ENCODE assay signal across 1 cellular context in the genomic region with DNA sequence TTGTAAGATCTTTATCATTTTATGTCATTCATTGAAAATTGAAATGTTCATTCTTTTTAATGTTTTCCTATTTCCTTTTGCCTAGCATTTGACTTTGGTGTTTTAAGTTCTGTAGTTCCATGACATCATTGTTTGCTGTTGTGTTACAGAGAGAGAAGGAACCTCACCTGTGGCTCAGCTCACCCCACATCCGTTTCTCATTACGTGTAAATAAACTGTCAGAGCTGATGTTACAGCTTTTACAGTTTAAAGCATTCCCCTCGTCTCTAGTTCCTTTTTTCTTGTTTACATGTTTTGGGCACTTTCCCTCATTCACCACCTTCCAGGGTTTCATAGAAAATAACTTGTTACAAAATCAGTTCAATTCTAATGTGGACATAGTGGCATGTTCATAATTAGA.
TF ChIP-seq lines count a peak whose summit lies in the region.

No MANE protein-coding gene starts in this region.

TF ChIP-seq in GM12878, 131 proteins besides CTCF, POLR2A, EP300 and RAD21 (continued from another document and continues in another):
- TF ChIP-seq, protein P1, sequence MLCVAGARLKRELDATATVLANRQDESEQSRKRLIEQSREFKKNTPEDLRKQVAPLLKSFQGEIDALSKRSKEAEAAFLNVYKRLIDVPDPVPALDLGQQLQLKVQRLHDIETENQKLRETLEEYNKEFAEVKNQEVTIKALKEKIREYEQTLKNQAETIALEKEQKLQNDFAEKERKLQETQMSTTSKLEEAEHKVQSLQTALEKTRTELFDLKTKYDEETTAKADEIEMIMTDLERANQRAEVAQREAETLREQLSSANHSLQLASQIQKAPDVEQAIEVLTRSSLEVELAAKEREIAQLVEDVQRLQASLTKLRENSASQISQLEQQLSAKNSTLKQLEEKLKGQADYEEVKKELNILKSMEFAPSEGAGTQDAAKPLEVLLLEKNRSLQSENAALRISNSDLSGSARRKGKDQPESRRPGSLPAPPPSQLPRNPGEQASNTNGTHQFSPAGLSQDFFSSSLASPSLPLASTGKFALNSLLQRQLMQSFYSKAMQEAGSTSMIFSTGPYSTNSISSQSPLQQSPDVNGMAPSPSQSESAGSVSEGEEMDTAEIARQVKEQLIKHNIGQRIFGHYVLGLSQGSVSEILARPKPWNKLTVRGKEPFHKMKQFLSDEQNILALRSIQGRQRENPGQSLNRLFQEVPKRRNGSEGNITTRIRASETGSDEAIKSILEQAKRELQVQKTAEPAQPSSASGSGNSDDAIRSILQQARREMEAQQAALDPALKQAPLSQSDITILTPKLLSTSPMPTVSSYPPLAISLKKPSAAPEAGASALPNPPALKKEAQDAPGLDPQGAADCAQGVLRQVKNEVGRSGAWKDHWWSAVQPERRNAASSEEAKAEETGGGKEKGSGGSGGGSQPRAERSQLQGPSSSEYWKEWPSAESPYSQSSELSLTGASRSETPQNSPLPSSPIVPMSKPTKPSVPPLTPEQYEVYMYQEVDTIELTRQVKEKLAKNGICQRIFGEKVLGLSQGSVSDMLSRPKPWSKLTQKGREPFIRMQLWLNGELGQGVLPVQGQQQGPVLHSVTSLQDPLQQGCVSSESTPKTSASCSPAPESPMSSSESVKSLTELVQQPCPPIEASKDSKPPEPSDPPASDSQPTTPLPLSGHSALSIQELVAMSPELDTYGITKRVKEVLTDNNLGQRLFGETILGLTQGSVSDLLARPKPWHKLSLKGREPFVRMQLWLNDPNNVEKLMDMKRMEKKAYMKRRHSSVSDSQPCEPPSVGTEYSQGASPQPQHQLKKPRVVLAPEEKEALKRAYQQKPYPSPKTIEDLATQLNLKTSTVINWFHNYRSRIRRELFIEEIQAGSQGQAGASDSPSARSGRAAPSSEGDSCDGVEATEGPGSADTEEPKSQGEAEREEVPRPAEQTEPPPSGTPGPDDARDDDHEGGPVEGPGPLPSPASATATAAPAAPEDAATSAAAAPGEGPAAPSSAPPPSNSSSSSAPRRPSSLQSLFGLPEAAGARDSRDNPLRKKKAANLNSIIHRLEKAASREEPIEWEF (IDR thresholded peaks at IDR 0.05; ENCODE audit: insufficient replicate concordance, low read depth, low read length): no peak
- TF ChIP-seq CBX5 (IDR thresholded peaks at IDR 0.05; ENCODE audit: low read depth) (no peak), SREBF1 (IDR thresholded peaks at IDR 0.05; ENCODE audit: low read length) (no peak), BACH1 (IDR thresholded peaks at IDR 0.05; ENCODE audit: borderline replicate concordance) (no peak), NBN (IDR thresholded peaks at IDR 0.05) (0 out of 2 replicates have a peak, but pooled peaks have one; percentile 24), ATF7 (IDR thresholded peaks at IDR 0.05; ENCODE audit: low read depth) (peak; percentile 99), NR2C2 (IDR thresholded peaks at IDR 0.05; ENCODE audit: borderline replicate concordance, control insufficient read depth, insufficient read length, low read depth) (no peak), SIX5 (IDR thresholded peaks at IDR 0.05; ENCODE audit: low read depth, low read length, severe bottlenecking) (no peak), CEBPB (IDR thresholded peaks at IDR 0.05; ENCODE audit: borderline replicate concordance in 1 of 2, low read depth in 2 of 2, low read length in 2 of 2) (no peak), RFX5 (IDR thresholded peaks at IDR 0.05; ENCODE audit: low read depth, low read length) (no peak), STAT3 (IDR thresholded peaks at IDR 0.05; ENCODE audit: low read depth, low read length) (no peak), JUNB (IDR thresholded peaks at IDR 0.05) (no peak), NRF1 (conservative IDR thresholded peaks at IDR 0.05; ENCODE audit: low read depth, low read length) (no peak), HCFC1 (IDR thresholded peaks at IDR 0.05; ENCODE audit: low read length) (no peak), NR2C1 (IDR thresholded peaks at IDR 0.05) (no peak), YBX1 (IDR thresholded peaks at IDR 0.05) (no peak), CREB1 (IDR thresholded peaks at IDR 0.05; ENCODE audit: low read depth) (peak; percentile 65; the same call in 1 of the 2 replicates), MEF2A (IDR thresholded peaks at IDR 0.05; ENCODE audit: insufficient read depth, low read depth, low read length) (no peak), CHD2 (IDR thresholded peaks at IDR 0.05; ENCODE audit: borderline replicate concordance, low read depth, low read length) (no peak), FOXK2 (IDR thresholded peaks at IDR 0.05) (peak; percentile 55; the same call in 1 of the 2 replicates), TBL1XR1 (IDR thresholded peaks at IDR 0.05; ENCODE audit: low read depth, low read length) (no peak), MTA2 (IDR thresholded peaks at IDR 0.05; ENCODE audit: low read depth) (peak; percentile 64), FOS (IDR thresholded peaks at IDR 0.05; ENCODE audit: borderline replicate concordance, extremely low read depth, insufficient read length) (no peak), SP1 (IDR thresholded peaks at IDR 0.05; ENCODE audit: low read depth, low read length) (no peak), CBFB (IDR thresholded peaks at IDR 0.05; ENCODE audit: low read depth) (no peak), POLR2AphosphoS2 (IDR thresholded peaks at IDR 0.05; ENCODE audit: low read depth, low read length) (no peak), BRCA1 (IDR thresholded peaks at IDR 0.05; ENCODE audit: low read depth, low read length) (no peak), RUNX3 (IDR thresholded peaks at IDR 0.05; ENCODE audit: low read length) (peak; percentile 33; the same call in 1 of the 2 replicates), NFYA (IDR thresholded peaks at IDR 0.05; ENCODE audit: borderline replicate concordance, low read depth, low read length) (no peak), BHLHE40 (IDR thresholded peaks at IDR 0.05; ENCODE audit: borderline replicate concordance in 1 of 2, low read depth in 2 of 2, low read length in 1 of 2) (no peak), ESRRA (IDR thresholded peaks at IDR 0.05; ENCODE audit: low read length) (no peak), SRF (IDR thresholded peaks at IDR 0.05; ENCODE audit: low read depth in 2 of 2, low read length in 2 of 2) (no peak), SREBF2 (IDR thresholded peaks at IDR 0.05; ENCODE audit: low read length) (no peak), SUPT20H (IDR thresholded peaks at IDR 0.05; ENCODE audit: borderline replicate concordance, control insufficient read depth, low read depth, low read length) (no peak), PML (IDR thresholded peaks at IDR 0.05; ENCODE audit: low read length) (no peak), POU2F2 (IDR thresholded peaks at IDR 0.05; ENCODE audit: borderline replicate concordance, low read depth, low read length) (no peak)
- TF ChIP-seq, protein P2, sequence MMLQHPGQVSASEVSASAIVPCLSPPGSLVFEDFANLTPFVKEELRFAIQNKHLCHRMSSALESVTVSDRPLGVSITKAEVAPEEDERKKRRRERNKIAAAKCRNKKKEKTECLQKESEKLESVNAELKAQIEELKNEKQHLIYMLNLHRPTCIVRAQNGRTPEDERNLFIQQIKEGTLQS (IDR thresholded peaks at IDR 0.05; ENCODE audit: borderline replicate concordance, extremely low read depth, low read depth, low read length): no peak
- TF ChIP-seq, protein P3, sequence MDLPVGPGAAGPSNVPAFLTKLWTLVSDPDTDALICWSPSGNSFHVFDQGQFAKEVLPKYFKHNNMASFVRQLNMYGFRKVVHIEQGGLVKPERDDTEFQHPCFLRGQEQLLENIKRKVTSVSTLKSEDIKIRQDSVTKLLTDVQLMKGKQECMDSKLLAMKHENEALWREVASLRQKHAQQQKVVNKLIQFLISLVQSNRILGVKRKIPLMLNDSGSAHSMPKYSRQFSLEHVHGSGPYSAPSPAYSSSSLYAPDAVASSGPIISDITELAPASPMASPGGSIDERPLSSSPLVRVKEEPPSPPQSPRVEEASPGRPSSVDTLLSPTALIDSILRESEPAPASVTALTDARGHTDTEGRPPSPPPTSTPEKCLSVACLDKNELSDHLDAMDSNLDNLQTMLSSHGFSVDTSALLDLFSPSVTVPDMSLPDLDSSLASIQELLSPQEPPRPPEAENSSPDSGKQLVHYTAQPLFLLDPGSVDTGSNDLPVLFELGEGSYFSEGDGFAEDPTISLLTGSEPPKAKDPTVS (IDR thresholded peaks at IDR 0.05; ENCODE audit: low read depth, low read length): no peak
- TF ChIP-seq, protein P4, sequence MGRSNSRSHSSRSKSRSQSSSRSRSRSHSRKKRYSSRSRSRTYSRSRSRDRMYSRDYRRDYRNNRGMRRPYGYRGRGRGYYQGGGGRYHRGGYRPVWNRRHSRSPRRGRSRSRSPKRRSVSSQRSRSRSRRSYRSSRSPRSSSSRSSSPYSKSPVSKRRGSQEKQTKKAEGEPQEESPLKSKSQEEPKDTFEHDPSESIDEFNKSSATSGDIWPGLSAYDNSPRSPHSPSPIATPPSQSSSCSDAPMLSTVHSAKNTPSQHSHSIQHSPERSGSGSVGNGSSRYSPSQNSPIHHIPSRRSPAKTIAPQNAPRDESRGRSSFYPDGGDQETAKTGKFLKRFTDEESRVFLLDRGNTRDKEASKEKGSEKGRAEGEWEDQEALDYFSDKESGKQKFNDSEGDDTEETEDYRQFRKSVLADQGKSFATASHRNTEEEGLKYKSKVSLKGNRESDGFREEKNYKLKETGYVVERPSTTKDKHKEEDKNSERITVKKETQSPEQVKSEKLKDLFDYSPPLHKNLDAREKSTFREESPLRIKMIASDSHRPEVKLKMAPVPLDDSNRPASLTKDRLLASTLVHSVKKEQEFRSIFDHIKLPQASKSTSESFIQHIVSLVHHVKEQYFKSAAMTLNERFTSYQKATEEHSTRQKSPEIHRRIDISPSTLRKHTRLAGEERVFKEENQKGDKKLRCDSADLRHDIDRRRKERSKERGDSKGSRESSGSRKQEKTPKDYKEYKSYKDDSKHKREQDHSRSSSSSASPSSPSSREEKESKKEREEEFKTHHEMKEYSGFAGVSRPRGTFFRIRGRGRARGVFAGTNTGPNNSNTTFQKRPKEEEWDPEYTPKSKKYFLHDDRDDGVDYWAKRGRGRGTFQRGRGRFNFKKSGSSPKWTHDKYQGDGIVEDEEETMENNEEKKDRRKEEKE (IDR thresholded peaks at IDR 0.05): no peak
- TF ChIP-seq, protein P5, sequence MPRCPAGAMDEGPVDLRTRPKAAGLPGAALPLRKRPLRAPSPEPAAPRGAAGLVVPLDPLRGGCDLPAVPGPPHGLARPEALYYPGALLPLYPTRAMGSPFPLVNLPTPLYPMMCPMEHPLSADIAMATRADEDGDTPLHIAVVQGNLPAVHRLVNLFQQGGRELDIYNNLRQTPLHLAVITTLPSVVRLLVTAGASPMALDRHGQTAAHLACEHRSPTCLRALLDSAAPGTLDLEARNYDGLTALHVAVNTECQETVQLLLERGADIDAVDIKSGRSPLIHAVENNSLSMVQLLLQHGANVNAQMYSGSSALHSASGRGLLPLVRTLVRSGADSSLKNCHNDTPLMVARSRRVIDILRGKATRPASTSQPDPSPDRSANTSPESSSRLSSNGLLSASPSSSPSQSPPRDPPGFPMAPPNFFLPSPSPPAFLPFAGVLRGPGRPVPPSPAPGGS (IDR thresholded peaks at IDR 0.05; ENCODE audit: borderline replicate concordance, insufficient read depth, low read depth, low read length, poor library complexity, severe bottlenecking): no peak
- TF ChIP-seq, protein P6, sequence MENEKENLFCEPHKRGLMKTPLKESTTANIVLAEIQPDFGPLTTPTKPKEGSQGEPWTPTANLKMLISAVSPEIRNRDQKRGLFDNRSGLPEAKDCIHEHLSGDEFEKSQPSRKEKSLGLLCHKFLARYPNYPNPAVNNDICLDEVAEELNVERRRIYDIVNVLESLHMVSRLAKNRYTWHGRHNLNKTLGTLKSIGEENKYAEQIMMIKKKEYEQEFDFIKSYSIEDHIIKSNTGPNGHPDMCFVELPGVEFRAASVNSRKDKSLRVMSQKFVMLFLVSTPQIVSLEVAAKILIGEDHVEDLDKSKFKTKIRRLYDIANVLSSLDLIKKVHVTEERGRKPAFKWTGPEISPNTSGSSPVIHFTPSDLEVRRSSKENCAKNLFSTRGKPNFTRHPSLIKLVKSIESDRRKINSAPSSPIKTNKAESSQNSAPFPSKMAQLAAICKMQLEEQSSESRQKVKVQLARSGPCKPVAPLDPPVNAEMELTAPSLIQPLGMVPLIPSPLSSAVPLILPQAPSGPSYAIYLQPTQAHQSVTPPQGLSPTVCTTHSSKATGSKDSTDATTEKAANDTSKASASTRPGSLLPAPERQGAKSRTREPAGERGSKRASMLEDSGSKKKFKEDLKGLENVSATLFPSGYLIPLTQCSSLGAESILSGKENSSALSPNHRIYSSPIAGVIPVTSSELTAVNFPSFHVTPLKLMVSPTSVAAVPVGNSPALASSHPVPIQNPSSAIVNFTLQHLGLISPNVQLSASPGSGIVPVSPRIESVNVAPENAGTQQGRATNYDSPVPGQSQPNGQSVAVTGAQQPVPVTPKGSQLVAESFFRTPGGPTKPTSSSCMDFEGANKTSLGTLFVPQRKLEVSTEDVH (IDR thresholded peaks at IDR 0.05; ENCODE audit: low read depth, partially characterized antibody): no peak
- TF ChIP-seq, protein P7, sequence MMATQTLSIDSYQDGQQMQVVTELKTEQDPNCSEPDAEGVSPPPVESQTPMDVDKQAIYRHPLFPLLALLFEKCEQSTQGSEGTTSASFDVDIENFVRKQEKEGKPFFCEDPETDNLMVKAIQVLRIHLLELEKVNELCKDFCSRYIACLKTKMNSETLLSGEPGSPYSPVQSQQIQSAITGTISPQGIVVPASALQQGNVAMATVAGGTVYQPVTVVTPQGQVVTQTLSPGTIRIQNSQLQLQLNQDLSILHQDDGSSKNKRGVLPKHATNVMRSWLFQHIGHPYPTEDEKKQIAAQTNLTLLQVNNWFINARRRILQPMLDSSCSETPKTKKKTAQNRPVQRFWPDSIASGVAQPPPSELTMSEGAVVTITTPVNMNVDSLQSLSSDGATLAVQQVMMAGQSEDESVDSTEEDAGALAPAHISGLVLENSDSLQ (IDR thresholded peaks at IDR 0.05): peak; percentile 47; the same call in 1 of the 2 replicates
- TF ChIP-seq, protein P8, sequence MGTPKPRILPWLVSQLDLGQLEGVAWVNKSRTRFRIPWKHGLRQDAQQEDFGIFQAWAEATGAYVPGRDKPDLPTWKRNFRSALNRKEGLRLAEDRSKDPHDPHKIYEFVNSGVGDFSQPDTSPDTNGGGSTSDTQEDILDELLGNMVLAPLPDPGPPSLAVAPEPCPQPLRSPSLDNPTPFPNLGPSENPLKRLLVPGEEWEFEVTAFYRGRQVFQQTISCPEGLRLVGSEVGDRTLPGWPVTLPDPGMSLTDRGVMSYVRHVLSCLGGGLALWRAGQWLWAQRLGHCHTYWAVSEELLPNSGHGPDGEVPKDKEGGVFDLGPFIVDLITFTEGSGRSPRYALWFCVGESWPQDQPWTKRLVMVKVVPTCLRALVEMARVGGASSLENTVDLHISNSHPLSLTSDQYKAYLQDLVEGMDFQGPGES (IDR thresholded peaks at IDR 0.05): no peak
- TF ChIP-seq, protein P9, sequence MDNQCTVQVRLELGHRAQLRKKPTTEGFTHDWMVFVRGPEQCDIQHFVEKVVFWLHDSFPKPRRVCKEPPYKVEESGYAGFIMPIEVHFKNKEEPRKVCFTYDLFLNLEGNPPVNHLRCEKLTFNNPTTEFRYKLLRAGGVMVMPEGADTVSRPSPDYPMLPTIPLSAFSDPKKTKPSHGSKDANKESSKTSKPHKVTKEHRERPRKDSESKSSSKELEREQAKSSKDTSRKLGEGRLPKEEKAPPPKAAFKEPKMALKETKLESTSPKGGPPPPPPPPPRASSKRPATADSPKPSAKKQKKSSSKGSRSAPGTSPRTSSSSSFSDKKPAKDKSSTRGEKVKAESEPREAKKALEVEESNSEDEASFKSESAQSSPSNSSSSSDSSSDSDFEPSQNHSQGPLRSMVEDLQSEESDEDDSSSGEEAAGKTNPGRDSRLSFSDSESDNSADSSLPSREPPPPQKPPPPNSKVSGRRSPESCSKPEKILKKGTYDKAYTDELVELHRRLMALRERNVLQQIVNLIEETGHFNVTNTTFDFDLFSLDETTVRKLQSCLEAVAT (IDR thresholded peaks at IDR 0.05): 0 out of 2 replicates have a peak, but pooled peaks have one; percentile 42
